1 cellular context compared by ENCODE assay signal in genomic region chr12:78483767-78484315, GRCh38.
TF ChIP-seq lines count a peak whose summit lies in the region.

No MANE protein-coding gene starts in this region.

TF ChIP-seq in GM23338, 12 proteins besides CTCF, POLR2A, EP300 and RAD21:
- TF ChIP-seq ZNF462 (CRISPR knock-in tag; IDR thresholded peaks at IDR 0.05) (no peak), EZH2 (IDR thresholded peaks at IDR 0.05; ENCODE audit: low read depth, unreplicated experiment) (no peak), NANOG (IDR thresholded peaks at IDR 0.05; ENCODE audit: borderline replicate concordance) (no peak), POLR2AphosphoS5 (IDR thresholded peaks at IDR 0.05; ENCODE audit: low read depth) (no peak), ETS1 (IDR thresholded peaks at IDR 0.05) (no peak), ZNF331 (CRISPR knock-in tag; IDR thresholded peaks at IDR 0.05; ENCODE audit: low read depth) (no peak), STAT1 (IDR thresholded peaks at IDR 0.05; ENCODE audit: unreplicated experiment) (no peak), CREB1 (CRISPR knock-in tag; IDR thresholded peaks at IDR 0.05; ENCODE audit: low read depth) (no peak), EZH2phosphoT487 (IDR thresholded peaks at IDR 0.05; ENCODE audit: unreplicated experiment) (no peak), REST (IDR thresholded peaks at IDR 0.05; ENCODE audit: unreplicated experiment) (no peak), JUNB (IDR thresholded peaks at IDR 0.05; ENCODE audit: unreplicated experiment) (no peak)
